3 cellular contexts compared by ENCODE assay signal in genomic region chr17:43822566-43823190, GRCh38.
TF ChIP-seq lines count a peak whose summit lies in the region.

No MANE protein-coding gene starts in this region.

TF ChIP-seq in SK-N-SH, 30 proteins besides CTCF, POLR2A, EP300 and RAD21:
- TF ChIP-seq TEAD4 (IDR thresholded peaks at IDR 0.05; ENCODE audit: borderline replicate concordance, insufficient read depth): no peak
- no peak for TF ChIP-seq TCF12 (IDR thresholded peaks at IDR 0.05)
- no peak for TF ChIP-seq MXI1 (IDR thresholded peaks at IDR 0.05; ENCODE audit: low read depth, low read length)
TF ChIP-seq in SK-N-SH: peak in this region for 0.

TF ChIP-seq in SK-N-SH treated with all-trans-retinoic acid at 6 μM for 48 hours, 23 proteins besides CTCF, POLR2A, EP300 and RAD21:
- no peak for TF ChIP-seq ESRRG (CRISPR knock-in tag; IDR thresholded peaks at IDR 0.05)

TF ChIP-seq in HepG2, 621 proteins besides CTCF, POLR2A, EP300 and RAD21:
- no peak for TF ChIP-seq SIN3B (IDR thresholded peaks at IDR 0.05; ENCODE audit: low read length)
- TF ChIP-seq, protein P1, sequence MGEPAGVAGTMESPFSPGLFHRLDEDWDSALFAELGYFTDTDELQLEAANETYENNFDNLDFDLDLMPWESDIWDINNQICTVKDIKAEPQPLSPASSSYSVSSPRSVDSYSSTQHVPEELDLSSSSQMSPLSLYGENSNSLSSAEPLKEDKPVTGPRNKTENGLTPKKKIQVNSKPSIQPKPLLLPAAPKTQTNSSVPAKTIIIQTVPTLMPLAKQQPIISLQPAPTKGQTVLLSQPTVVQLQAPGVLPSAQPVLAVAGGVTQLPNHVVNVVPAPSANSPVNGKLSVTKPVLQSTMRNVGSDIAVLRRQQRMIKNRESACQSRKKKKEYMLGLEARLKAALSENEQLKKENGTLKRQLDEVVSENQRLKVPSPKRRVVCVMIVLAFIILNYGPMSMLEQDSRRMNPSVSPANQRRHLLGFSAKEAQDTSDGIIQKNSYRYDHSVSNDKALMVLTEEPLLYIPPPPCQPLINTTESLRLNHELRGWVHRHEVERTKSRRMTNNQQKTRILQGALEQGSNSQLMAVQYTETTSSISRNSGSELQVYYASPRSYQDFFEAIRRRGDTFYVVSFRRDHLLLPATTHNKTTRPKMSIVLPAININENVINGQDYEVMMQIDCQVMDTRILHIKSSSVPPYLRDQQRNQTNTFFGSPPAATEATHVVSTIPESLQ (CRISPR knock-in tag; conservative IDR thresholded peaks at IDR 0.05): no peak
- TF ChIP-seq ZNF124 (CRISPR knock-in tag; IDR thresholded peaks at IDR 0.05): no peak
- TF ChIP-seq NFYC (CRISPR knock-in tag; IDR thresholded peaks at IDR 0.05): no peak
- TF ChIP-seq, protein P2, sequence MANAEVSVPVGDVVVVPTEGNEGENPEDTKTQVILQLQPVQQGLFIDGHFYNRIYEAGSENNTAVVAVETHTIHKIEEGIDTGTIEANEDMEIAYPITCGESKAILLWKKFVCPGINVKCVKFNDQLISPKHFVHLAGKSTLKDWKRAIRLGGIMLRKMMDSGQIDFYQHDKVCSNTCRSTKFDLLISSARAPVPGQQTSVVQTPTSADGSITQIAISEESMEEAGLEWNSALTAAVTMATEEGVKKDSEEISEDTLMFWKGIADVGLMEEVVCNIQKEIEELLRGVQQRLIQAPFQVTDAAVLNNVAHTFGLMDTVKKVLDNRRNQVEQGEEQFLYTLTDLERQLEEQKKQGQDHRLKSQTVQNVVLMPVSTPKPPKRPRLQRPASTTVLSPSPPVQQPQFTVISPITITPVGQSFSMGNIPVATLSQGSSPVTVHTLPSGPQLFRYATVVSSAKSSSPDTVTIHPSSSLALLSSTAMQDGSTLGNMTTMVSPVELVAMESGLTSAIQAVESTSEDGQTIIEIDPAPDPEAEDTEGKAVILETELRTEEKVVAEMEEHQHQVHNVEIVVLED (CRISPR knock-in tag; IDR thresholded peaks at IDR 0.05; ENCODE audit: borderline replicate concordance): no peak
